In the genomic region with DNA sequence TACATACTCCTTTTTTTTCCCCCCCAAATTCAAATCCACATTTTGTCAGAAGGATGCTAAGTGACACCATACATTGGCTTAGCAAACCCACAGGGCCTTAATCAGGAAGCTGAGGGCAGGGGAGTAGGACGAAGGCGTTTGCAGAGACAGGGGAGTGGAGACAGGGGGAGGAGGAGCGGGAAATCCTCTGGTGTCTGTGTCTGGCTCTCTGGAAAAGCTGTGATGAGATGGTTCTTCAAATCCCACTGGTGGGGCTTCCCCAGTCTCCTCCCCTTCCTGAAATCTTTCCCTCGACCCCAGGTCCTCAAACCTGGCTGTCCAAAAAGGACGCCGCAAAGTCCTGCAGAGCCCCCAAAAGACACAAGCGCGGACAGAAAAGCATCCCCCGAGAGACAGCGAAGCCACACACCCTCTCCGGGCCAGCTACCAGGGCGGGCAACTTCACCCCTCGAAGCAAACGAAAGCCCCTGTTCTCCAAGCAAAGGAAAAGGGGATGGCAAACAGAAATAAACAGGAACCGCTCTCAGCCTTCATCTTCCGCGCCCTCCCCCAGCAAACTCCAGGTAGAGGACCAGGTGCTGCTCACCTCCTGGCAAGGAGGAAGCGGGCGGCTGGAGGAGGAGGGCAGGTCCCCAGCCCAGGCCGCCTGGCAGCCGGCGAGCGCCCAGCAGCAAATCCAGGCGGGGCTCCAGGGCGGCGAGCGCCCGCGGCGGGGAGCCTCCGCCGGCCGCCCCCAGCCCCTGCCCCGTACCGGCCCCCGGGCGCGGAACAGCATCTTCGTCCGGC, we compare ENCODE assay signal across 8 cellular contexts. TPM values are rescaled to one million over a fixed set of nuclear protein-coding genes. Genes with fewer than 3 reads are reported as not detected.
DNase-seq lines count a peak whose midpoint lies in the region; ATAC-seq lines count a peak whose summit lies in the region.

No MANE protein-coding gene starts in this region.

- peak overlapping the region; percentile 82 for H3K27ac Mint-ChIP-seq in T-helper 17 cell
- no peak overlapping the region for H3K27ac Mint-ChIP-seq in dendritic cell treated with granulocyte-macrophage colony-stimulating factor and Interleukin-4, amounts not matched to agents 40 ng/mL and 50 ng/mL, for 4 days

- H3K27me3 Mint-ChIP-seq in T-helper 17 cell, result peaks cover 7% of the 10 kb centered on the region
- H3K27me3 Mint-ChIP-seq in dendritic cell treated with granulocyte-macrophage colony-stimulating factor and Interleukin-4, amounts not matched to agents 40 ng/mL and 50 ng/mL, for 4 days, result peaks cover 21% of the 10 kb centered on the region

- H3K36me3 Mint-ChIP-seq in T-helper 17 cell (ENCODE audit: low read depth), result peaks cover 2% of the 10 kb centered on the region
- H3K36me3 Mint-ChIP-seq in dendritic cell treated with granulocyte-macrophage colony-stimulating factor and Interleukin-4, amounts not matched to agents 40 ng/mL and 50 ng/mL, for 4 days (ENCODE audit: low read depth), result no peaks in the 10 kb centered on the region

- peaks cover 16% of the 10 kb centered on the region for H3K4me1 Mint-ChIP-seq in T-helper 17 cell
- peaks cover 9% of the 10 kb centered on the region for H3K4me1 Mint-ChIP-seq in dendritic cell treated with granulocyte-macrophage colony-stimulating factor and Interleukin-4, amounts not matched to agents 40 ng/mL and 50 ng/mL, for 4 days (ENCODE audit: low read depth)

- H3K9me3 Mint-ChIP-seq in dendritic cell treated with granulocyte-macrophage colony-stimulating factor and Interleukin-4, amounts not matched to agents 40 ng/mL and 50 ng/mL, for 4 days, result no peaks in the 10 kb centered on the region

- intact Hi-C loops in dendritic cell treated with granulocyte-macrophage colony-stimulating factor and Interleukin-4, amounts not matched to agents 40 ng/mL and 50 ng/mL, for 4 days (cut with micrococcal nuclease), result no loop called here

- peak; percentile 40 for ATAC-seq in GM19463 (IDR thresholded peaks at IDR 0.05; ENCODE audit: unreplicated experiment)
- ATAC-seq in HG03565 (IDR thresholded peaks at IDR 0.05; ENCODE audit: unreplicated experiment), result peak; percentile 31
- peak; percentile 43 for ATAC-seq in T-helper 17 cell
- ATAC-seq in GM18519 (IDR thresholded peaks at IDR 0.05; ENCODE audit: low FRiP score, unreplicated experiment), result no peak

- H3K4me3 Mint-ChIP-seq in T-helper 17 cell, result peak overlapping the region; percentile 88
- H3K4me3 Mint-ChIP-seq in dendritic cell treated with granulocyte-macrophage colony-stimulating factor and Interleukin-4, amounts not matched to agents 40 ng/mL and 50 ng/mL, for 4 days, result peak overlapping the region; percentile 72

- DNase-seq in DMS79 (lab: John Stamatoyannopoulos, UW), result peak; percentile 27
- DNase-seq in T-helper 17 cell, result peak; percentile 5 to 18 (median 10)
- DNase-seq in medulla oblongata (ENCODE audit: extremely low spot score), result peak; percentile 49
- DNase-seq in superior temporal gyrus (ENCODE audit: extremely low spot score), result peak; percentile 44

- H3K9me3 ChIP-seq in T-helper 17 cell (ENCODE audit: control insufficient read depth, low read length, poor library complexity, severe bottlenecking), result no peaks in the 10 kb centered on the region

RNA-seq across cellular contexts. Expression of a gene that starts 0.5 kb away (rescaled TPM):
- 10 to 100 TPM; 10.4 to 14.3 TPM for total RNA-seq in T-helper 17 cell
